ENCODE assay signal across 17 cellular contexts in the genomic region with DNA sequence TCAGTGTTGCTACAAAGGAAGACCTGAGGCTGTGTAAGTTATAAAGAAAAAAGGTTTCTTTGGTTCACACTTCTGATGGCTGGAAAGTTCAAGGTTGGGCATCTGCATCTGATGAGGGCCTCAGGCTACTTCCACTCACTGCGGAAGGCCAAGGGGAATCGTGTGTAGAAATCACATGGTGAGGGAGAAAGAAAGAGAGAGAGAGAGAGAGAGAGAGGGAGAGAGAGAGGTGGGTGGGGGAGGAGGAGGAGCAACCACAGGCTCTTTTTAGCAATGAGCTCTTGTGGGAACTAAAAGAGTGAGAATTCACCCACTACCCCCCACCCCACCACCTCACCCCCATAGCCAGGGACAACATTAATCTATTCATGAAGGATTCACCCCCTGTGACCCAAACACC. TPM values are rescaled to one million over a fixed set of nuclear protein-coding genes. Genes with fewer than 3 reads are reported as not detected.
DNase-seq lines count a peak whose midpoint lies in the region; ATAC-seq, FAIRE-seq and TF ChIP-seq lines count a peak whose summit lies in the region.
"Had no signal": no experiment of that assay in that cellular context is flagged by ENCODE, and none has a peak within 500 bp of the region (broad histone marks: within the 10 kb centered on the region; RNA-seq: fewer than 3 reads in every experiment).

No MANE protein-coding gene starts in this region.

- H3K27me3 ChIP-seq in K562 (ENCODE audit: control insufficient read depth in 2 of 2, insufficient read depth in 2 of 2, low read length in 2 of 2), result no peaks in the 10 kb centered on the region
- H3K27me3 ChIP-seq in neural progenitor cell, result no peaks in the 10 kb centered on the region

- H4K20me1 ChIP-seq in K562 (replicated peaks; ENCODE audit: control insufficient read depth, insufficient read depth, low read length) (no peaks in the 10 kb centered on the region), neural progenitor cell (ENCODE audit: low read depth) (peaks cover 78% of the 10 kb centered on the region)

- H3K4me3 Mint-ChIP-seq in activated CD8-positive, alpha-beta T cell treated with anti-CD3 and anti-CD28 coated beads for 36 hours, result no peak overlapping the region
- no peak overlapping the region for H3K4me3 Mint-ChIP-seq in activated CD8-positive, alpha-beta T cell treated with anti-CD3 and anti-CD28 coated beads, Interleukin-2, amount 10 ng/mL, durations not matched to agents 7 days and 5 days
- H3K4me3 Mint-ChIP-seq in neural progenitor cell, result no peak overlapping the region

- peak overlapping the region; percentile 55 for H3K27ac Mint-ChIP-seq in activated CD8-positive, alpha-beta T cell treated with anti-CD3 and anti-CD28 coated beads for 36 hours
- no peak overlapping the region for H3K27ac Mint-ChIP-seq in activated CD8-positive, alpha-beta T cell treated with anti-CD3 and anti-CD28 coated beads, Interleukin-2, amount 10 ng/mL, durations not matched to agents 7 days and 5 days
- no peak overlapping the region for H3K27ac Mint-ChIP-seq in neural progenitor cell

- no peak for FAIRE-seq in K562 (lab: Jason Lieb, UNC)
- FAIRE-seq: GM12878 had no signal

- H3K27ac ChIP-seq in HEK293 (ENCODE audit: extremely low read depth, low read depth, low read length) (no peak overlapping the region), K562 (ENCODE audit: extremely low read depth, low read depth, low read length) (no peak overlapping the region), neural progenitor cell (peak overlapping the region; percentile 25)
- H3K27ac ChIP-seq: KMS-11 had no signal

- H2AFZ ChIP-seq in K562 (ENCODE audit: low read depth, low read length), result no peak overlapping the region
- no peak overlapping the region for H2AFZ ChIP-seq in neural progenitor cell (replicated peaks)

- TF ChIP-seq RAD21 in K562 (CRISPR knock-in tag; conservative IDR thresholded peaks at IDR 0.05 in 1 of 2, IDR thresholded peaks at IDR 0.05 in 1 of 2), result no peak

- DNase-seq in activated CD8-positive, alpha-beta T cell treated with anti-CD3 and anti-CD28 coated beads for 36 hours, result no peak
- no peak for DNase-seq in activated CD8-positive, alpha-beta T cell treated with anti-CD3 and anti-CD28 coated beads, Interleukin-2, amount 10 ng/mL, durations not matched to agents 7 days and 5 days
- DNase-seq in K562 (ENCODE audit: extremely low read depth in 1 of 4, low spot score in 3 of 4) (no peak), neural progenitor cell (ENCODE audit: low spot score) (no peak), NCI-H2081 treated with DMSO at 0.1 percent for 48 hours (lab: John Stamatoyannopoulos, UW) (no peak), NCI-H1417 (lab: John Stamatoyannopoulos, UW) (no peak), anterior cingulate cortex (lab: John Stamatoyannopoulos, UW) (no peak)
- DNase-seq: 8988T, GDM1, NCI-H1092 treated with DMSO at 0.1 percent for 48 hours, NCI-H1694, NCI-H2107, NCI-H345, NCI-H526 had no signal

- ATAC-seq in activated CD8-positive, alpha-beta T cell treated with anti-CD3 and anti-CD28 coated beads for 36 hours, result no peak
- ATAC-seq in activated CD8-positive, alpha-beta T cell treated with anti-CD3 and anti-CD28 coated beads, Interleukin-2, amount 10 ng/mL, durations not matched to agents 7 days and 5 days, result no peak
- ATAC-seq in K562, result no peak; the same call in 2 of the 3 replicates
- ATAC-seq: GM12878 had no signal

- peaks cover 16% of the 10 kb centered on the region for H3K4me1 Mint-ChIP-seq in activated CD8-positive, alpha-beta T cell treated with anti-CD3 and anti-CD28 coated beads for 36 hours (ENCODE audit: low read depth)
- H3K4me1 Mint-ChIP-seq in activated CD8-positive, alpha-beta T cell treated with anti-CD3 and anti-CD28 coated beads, Interleukin-2, amount 10 ng/mL, durations not matched to agents 7 days and 5 days (ENCODE audit: low read depth), result peaks cover 11% of the 10 kb centered on the region
- H3K4me1 Mint-ChIP-seq in neural progenitor cell, result peaks cover 28% of the 10 kb centered on the region

- no peaks in the 10 kb centered on the region for H3K9me3 Mint-ChIP-seq in activated CD8-positive, alpha-beta T cell treated with anti-CD3 and anti-CD28 coated beads for 36 hours
- H3K9me3 Mint-ChIP-seq in activated CD8-positive, alpha-beta T cell treated with anti-CD3 and anti-CD28 coated beads, Interleukin-2, amount 10 ng/mL, durations not matched to agents 7 days and 5 days (ENCODE audit: insufficient read depth), result no peaks in the 10 kb centered on the region
- H3K9me3 Mint-ChIP-seq in neural progenitor cell, result no peaks in the 10 kb centered on the region

- H3K79me2 ChIP-seq in K562 (ENCODE audit: control insufficient read depth, insufficient read depth, low read length) (no peaks in the 10 kb centered on the region), neural progenitor cell (ENCODE audit: low read depth) (peaks cover 90% of the 10 kb centered on the region)

- no peak for TF ChIP-seq CTCF in activated CD8-positive, alpha-beta T cell treated with anti-CD3 and anti-CD28 coated beads for 36 hours (IDR thresholded peaks at IDR 0.05)
- TF ChIP-seq CTCF in HEK293 (tag by site-specific recombination; IDR thresholded peaks at IDR 0.05) (no peak), K562 (IDR thresholded peaks at IDR 0.05 in 2 of 3, conservative IDR thresholded peaks at IDR 0.05 in 1 of 3; ENCODE audit: insufficient read depth in 2 of 3, low read depth in 1 of 3, low read length in 3 of 3) (no peak), neural progenitor cell (IDR thresholded peaks at IDR 0.05) (no peak)

- H3K4me3 ChIP-seq in HEK293 (ENCODE audit: low read depth, low read length), result no peak overlapping the region
- H3K4me3 ChIP-seq in K562, result no peak overlapping the region
- no peak overlapping the region for H3K4me3 ChIP-seq in neural progenitor cell
- H3K4me3 ChIP-seq: GM12878 had no signal

- POLR2A ChIA-PET in activated CD8-positive, alpha-beta T cell treated with anti-CD3 and anti-CD28 coated beads for 36 hours (lab: Charles Lee), result no interaction called here
- POLR2A ChIA-PET in activated CD8-positive, alpha-beta T cell treated with anti-CD3 and anti-CD28 coated beads, Interleukin-2, amount 10 ng/mL, durations not matched to agents 7 days and 5 days (lab: Charles Lee), result interaction anchor here (1.0 kb wide), 1 partner anchor 135 kb away, joined by 4 read pairs; no protein-coding TSS in a partner anchor
- POLR2A ChIA-PET in HEK293 (lab: Yijun Ruan, JAX) (no interaction called here), K562 (lab: Yijun Ruan, JAX) (interaction anchor here (0.7 to 1.0 kb wide), 3 partner anchors 9 to 148 kb away, joined by 3 read pairs; no protein-coding TSS in a partner anchor)

- H3K9me1 ChIP-seq in K562 (ENCODE audit: control insufficient read depth, insufficient read depth, low read length), result no peaks in the 10 kb centered on the region

- H3K27me3 Mint-ChIP-seq in activated CD8-positive, alpha-beta T cell treated with anti-CD3 and anti-CD28 coated beads for 36 hours, result no peaks in the 10 kb centered on the region
- H3K27me3 Mint-ChIP-seq in activated CD8-positive, alpha-beta T cell treated with anti-CD3 and anti-CD28 coated beads, Interleukin-2, amount 10 ng/mL, durations not matched to agents 7 days and 5 days (ENCODE audit: low read depth), result no peaks in the 10 kb centered on the region
- peaks cover 2% of the 10 kb centered on the region for H3K27me3 Mint-ChIP-seq in neural progenitor cell (ENCODE audit: insufficient read depth, low read depth)

- CTCF ChIA-PET in activated CD8-positive, alpha-beta T cell treated with anti-CD3 and anti-CD28 coated beads for 36 hours (lab: Charles Lee), result interaction anchor here (1.4 kb wide), 1 partner anchor 30 kb away, joined by 3 read pairs; no protein-coding TSS in a partner anchor
- CTCF ChIA-PET in activated CD8-positive, alpha-beta T cell treated with anti-CD3 and anti-CD28 coated beads, Interleukin-2, amount 10 ng/mL, durations not matched to agents 7 days and 5 days (lab: Charles Lee), result no interaction called here
- CTCF ChIA-PET in HEK293 (lab: Yijun Ruan, JAX), result interaction anchor here (0.6 kb wide), 1 partner anchor 29 kb away, joined by 3 read pairs; no protein-coding TSS in a partner anchor
- CTCF ChIA-PET in K562 (lab: Yijun Ruan, JAX; ENCODE audit: low intra/inter-chr PET ratio), result interaction anchor here (0.6 kb wide), 1 partner anchor 758 kb away, joined by 4 read pairs; no protein-coding TSS in a partner anchor

- TF ChIP-seq EP300 in K562 (IDR thresholded peaks at IDR 0.05; ENCODE audit: low read length), result no peak

- H3K36me3 ChIP-seq in HEK293 (ENCODE audit: control insufficient read depth in 2 of 2, insufficient read depth in 1 of 2, low read length in 2 of 2), result peaks cover 0 to 5% of the 10 kb centered on the region in 2 experiments; a peak in 1 of 3 replicates
- H3K36me3 ChIP-seq in K562 (ENCODE audit: control insufficient read depth, insufficient read depth, low read length), result no peaks in the 10 kb centered on the region
- H3K36me3 ChIP-seq in neural progenitor cell, result no peaks in the 10 kb centered on the region

- H3F3A ChIP-seq in neural progenitor cell (ENCODE audit: low read depth), result peaks cover 23% of the 10 kb centered on the region

- intact Hi-C loops in activated CD8-positive, alpha-beta T cell treated with anti-CD3 and anti-CD28 coated beads for 36 hours (cut with micrococcal nuclease), result no loop called here
- intact Hi-C loops in K562 (cut with micrococcal nuclease), result no loop called here

- WGBS in K562 (ENCODE audit: insufficient coverage, low coverage, missing lambda C conversion rate), result 63% methylated on average over 2 of the region's 2 CpGs

- TF ChIP-seq POLR2A in K562 (conservative IDR thresholded peaks at IDR 0.05), result no peak

- BruUV-seq in K562 (replicated peaks; lab: Mats Ljungman, UMichigan), result no TSS peak

- H3K9ac ChIP-seq in K562 (ENCODE audit: insufficient read depth in 1 of 2, low read depth in 2 of 2, low read length in 2 of 2) (no peak overlapping the region), neural progenitor cell (no peak overlapping the region)
- H3K9ac ChIP-seq: KMS-11 had no signal

- H3K9me3 ChIP-seq in HEK293 (ENCODE audit: control insufficient read depth, insufficient read depth, low read depth, low read length), result no peaks in the 10 kb centered on the region
- H3K9me3 ChIP-seq in K562 (replicated peaks; ENCODE audit: control insufficient read depth, insufficient read depth, low read depth, low read length), result no peaks in the 10 kb centered on the region
- no peaks in the 10 kb centered on the region for H3K9me3 ChIP-seq in neural progenitor cell (ENCODE audit: low read depth)

- H3K36me3 Mint-ChIP-seq in activated CD8-positive, alpha-beta T cell treated with anti-CD3 and anti-CD28 coated beads for 36 hours (ENCODE audit: low read depth), result no peaks in the 10 kb centered on the region
- H3K36me3 Mint-ChIP-seq in activated CD8-positive, alpha-beta T cell treated with anti-CD3 and anti-CD28 coated beads, Interleukin-2, amount 10 ng/mL, durations not matched to agents 7 days and 5 days (ENCODE audit: low read depth), result peaks cover 16% of the 10 kb centered on the region
- peaks cover 20% of the 10 kb centered on the region for H3K36me3 Mint-ChIP-seq in neural progenitor cell

- H3K4me2 ChIP-seq in K562 (ENCODE audit: insufficient read depth, low read length), result no peak overlapping the region
- H3K4me2 ChIP-seq in neural progenitor cell, result no peak overlapping the region
- H3K4me2 ChIP-seq: KMS-11 had no signal

- in situ Hi-C loops in K562 (cut with MboI), result no loop called here

- no peaks in the 10 kb centered on the region for H3K4me1 ChIP-seq in HEK293 (ENCODE audit: control insufficient read depth, insufficient read depth, low read length)
- H3K4me1 ChIP-seq in K562 (replicated peaks in 1 of 2; ENCODE audit: control insufficient read depth in 2 of 2, insufficient read depth in 2 of 2, low read length in 2 of 2), result peaks cover 11 to 16% of the 10 kb centered on the region in 2 experiments; a peak in 4 of 5 replicates
- H3K4me1 ChIP-seq in neural progenitor cell, result peaks cover 8% of the 10 kb centered on the region

RNA-seq across cellular contexts. Expression of gene CLSTN1, which starts 59.9 kb away (rescaled TPM):
- 10 to 100 TPM; 29.3 to 29.9 TPM for total RNA-seq in activated CD8-positive, alpha-beta T cell treated with anti-CD3 and anti-CD28 coated beads for 36 hours
- 10 to 100 TPM; 91.1 to 96.8 TPM for total RNA-seq in activated CD8-positive, alpha-beta T cell treated with anti-CD3 and anti-CD28 coated beads, Interleukin-2, amount 10 ng/mL, durations not matched to agents 7 days and 5 days
- total RNA-seq in K562 (2011; cell fraction: chromatin; rRNA removed; ENCODE audit: low replicate concordance), result 28.6 and 38.8 TPM in 2 replicates
- 33.0 and 36.4 TPM in 2 replicates for total RNA-seq in K562 (2011; cell fraction: nucleolus; rRNA removed)
- total RNA-seq in K562 (2011; cell fraction: nucleoplasm; rRNA removed), result 31.8 and 34.3 TPM in 2 replicates
- total RNA-seq in K562 (2014; rRNA removed) (13.9 and 19.7 TPM in 2 replicates), K562 (2014; rRNA removed; fragmentation: Illumina TruSeq; extraction: Trizol) (8.6 and 10.0 TPM in 2 replicates), K562 (2015; rRNA removed; fragmentation: Illumina TruSeq; extraction: Trizol) (13.3 and 13.5 TPM in 2 replicates), K562 (2021) (32.5 TPM in 2 replicates), neural progenitor cell (ENCODE audit: low replicate concordance) (75.4 and 112 TPM in 2 replicates)
- polyA plus RNA-seq in K562 (2011; rRNA removed) (3.7 and 6.1 TPM in 2 replicates), K562 (2014; fragmentation: Illumina TruSeq; extraction: Trizol) (23.9 and 26.8 TPM in 2 replicates), K562 (2014; fragmentation: Nextera tagmentation; extraction: Ambion mirVana) (1 to 10 TPM; 1.1 to 1.6 TPM), K562 (2014; rRNA removed) (12.5 and 13.8 TPM in 2 replicates)
- 4.9 and 6.7 TPM in 2 replicates for polyA plus RNA-seq in K562 (2011; cell fraction: cytosol; rRNA removed)
- 8.9 and 10.5 TPM in 2 replicates for polyA plus RNA-seq in K562 (2011; cell fraction: nucleus; rRNA removed)
- polyA plus RNA-seq in K562 (2012), result 28.2 and 42.9 TPM in 2 replicates
- 5.4 and 5.5 TPM in 2 replicates for polyA minus RNA-seq in K562 (2011; rRNA and poly(A)+ RNA removed)
- 11.1 and 17.9 TPM in 2 replicates for polyA minus RNA-seq in K562 (2011; cell fraction: cytosol; rRNA and poly(A)+ RNA removed)
- 2.8 and 4.9 TPM in 2 replicates for polyA minus RNA-seq in K562 (2011; cell fraction: nucleus; rRNA and poly(A)+ RNA removed)

Comparison
In these comparisons a context has a peak if more than half of its experiments do, and no peak if none do; other contexts are left out.
1. POLR2A ChIA-PET loops: an anchor here in activated CD8-positive, alpha-beta T cell treated with anti-CD3 and anti-CD28 coated beads, Interleukin-2, amount 10 ng/mL, durations not matched to agents 7 days and 5 days (1.0 kb wide) and K562 (0.7 to 1.0 kb wide); none called in activated CD8-positive, alpha-beta T cell treated with anti-CD3 and anti-CD28 coated beads for 36 hours and HEK293.